ENCODE assay signal across 8 cellular contexts in the genomic region with DNA sequence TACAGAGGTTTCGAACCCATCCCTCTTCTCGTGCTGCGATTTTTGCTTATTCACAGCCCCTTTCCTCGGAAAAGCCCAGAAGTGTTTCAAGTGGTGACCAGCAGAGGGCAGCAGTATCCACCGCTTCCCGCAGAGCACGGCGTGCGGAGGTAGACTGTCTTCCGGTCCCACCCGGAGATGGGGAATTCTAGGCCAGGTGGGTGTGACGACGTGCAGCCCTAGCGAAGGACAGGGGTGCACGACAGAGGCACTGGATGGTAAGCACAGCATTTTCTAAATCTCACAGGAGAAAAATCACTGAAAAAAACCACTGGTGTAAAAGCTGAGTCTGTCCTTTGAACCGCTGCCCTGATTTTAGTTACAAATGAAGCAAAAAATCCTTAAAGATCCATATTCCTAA. TPM values are rescaled to one million over a fixed set of nuclear protein-coding genes. Genes with fewer than 3 reads are reported as not detected.
DNase-seq lines count a peak whose midpoint lies in the region; ATAC-seq and TF ChIP-seq lines count a peak whose summit lies in the region.

No MANE protein-coding gene starts in this region.

- H3K36me3 ChIP-seq in endodermal cell (ENCODE audit: control insufficient read depth, insufficient read depth, low read length) (no peaks in the 10 kb centered on the region), mucosa of descending colon (ENCODE audit: low read depth) (no peaks in the 10 kb centered on the region)

- 8 to 9% methylated on average over 13 to 16 of the region's 16 CpGs for WGBS in endodermal cell (ENCODE audit: insufficient coverage in 1 of 2, insufficient read length in 1 of 2), 2 experiments

- peaks cover 18% of the 10 kb centered on the region for H3K4me1 Mint-ChIP-seq in endodermal cell

- H3K27ac Mint-ChIP-seq in endodermal cell: peak overlapping the region; percentile 59

- TF ChIP-seq CTCF in endodermal cell (conservative IDR thresholded peaks at IDR 0.05) (peak; percentile 94), mucosa of descending colon (IDR thresholded peaks at IDR 0.05) (peak; percentile 77)

- intact Hi-C loops in mucosa of descending colon (cut with DNase I, micrococcal nuclease): loop anchor here (2.0 to 10.0 kb wide), 4 partner anchors 234 to 454 kb away; no protein-coding TSS in a partner anchor

- H3K27ac ChIP-seq in endodermal cell (ENCODE audit: low read depth, low read length): no peak overlapping the region

- H3K4me3 Mint-ChIP-seq in endodermal cell: no peak overlapping the region

- peak in 11 of 14 donors; percentile 12 to 70 (median 29) for DNase-seq in C1 segment of cervical spinal cord (lab: John Stamatoyannopoulos, UW)
- peak; percentile 86 for DNase-seq in NCI-H69 (lab: John Stamatoyannopoulos, UW)
- peak; percentile 62 to 66 for DNase-seq in activated CD8-positive, alpha-beta memory T cell treated with anti-CD3 and anti-CD28 coated beads for 4 hours (ENCODE audit: low read depth in 2 of 2)
- peak; percentile 94 for DNase-seq in endodermal cell
- peak; percentile 72 to 76 (median 74) for DNase-seq in mucosa of descending colon
- DNase-seq in stimulated activated CD8-positive, alpha-beta memory T cell treated with anti-CD3 and anti-CD28 coated beads, Interleukin-4, amount 100 ng/mL, for 1 hour (ENCODE audit: low read depth in 2 of 2, low spot score in 1 of 2): peak; percentile 54 to 62

- H3K9ac ChIP-seq in endodermal cell (ENCODE audit: extremely low read depth, low read length, poor library complexity, severe bottlenecking): no peak overlapping the region

- no peaks in the 10 kb centered on the region for H3K27me3 ChIP-seq in endodermal cell (ENCODE audit: control insufficient read depth, insufficient read depth, low read length, poor library complexity, severe bottlenecking)

- H3K9me3 ChIP-seq in endodermal cell (ENCODE audit: control insufficient read depth, low read length) (peaks cover 25% of the 10 kb centered on the region), mucosa of descending colon (no peaks in the 10 kb centered on the region)

- ATAC-seq in GM19395 (IDR thresholded peaks at IDR 0.05; ENCODE audit: unreplicated experiment) (peak; percentile 97), HG03520 (IDR thresholded peaks at IDR 0.05; ENCODE audit: unreplicated experiment) (peak; percentile 94), mucosa of descending colon (peak; percentile 98)

- peaks cover 12% of the 10 kb centered on the region for H3K9me3 Mint-ChIP-seq in endodermal cell

- H3K4me3 ChIP-seq in endodermal cell (ENCODE audit: low read length) (no peak overlapping the region), mucosa of descending colon (no peak overlapping the region)

- no peaks in the 10 kb centered on the region for H3K27me3 Mint-ChIP-seq in endodermal cell (ENCODE audit: insufficient read depth)

- H3K4me1 ChIP-seq in endodermal cell (ENCODE audit: control insufficient read depth, insufficient read depth, low read length) (no peaks in the 10 kb centered on the region), mucosa of descending colon (ENCODE audit: low read depth) (no peaks in the 10 kb centered on the region)

- no peaks in the 10 kb centered on the region for H3K36me3 Mint-ChIP-seq in endodermal cell (ENCODE audit: low read depth)

RNA-seq across cellular contexts. Expression of a gene that starts 7.4 kb away (rescaled TPM):
- total RNA-seq in endodermal cell (100 to 1,000 TPM in 1 of 2 donors, 10 to 100 TPM in 1; 99.7 to 109 TPM), mucosa of descending colon (10 to 100 TPM; 39.1 to 61.8 (median 57.5) TPM)
- 115 TPM for polyA plus RNA-seq in endodermal cell (2013, experiment 1 of 2)
- 104 TPM for polyA plus RNA-seq in endodermal cell (2013, experiment 2 of 2)

Comparison
In these comparisons a context has a peak if more than half of its experiments do, and no peak if none do; other contexts are left out.
1. DNase-seq: peak in every context shown above with its lines; median percentile 94 in endodermal cell; 86 in NCI-H69; 74 in mucosa of descending colon; 64 in activated CD8-positive, alpha-beta memory T cell treated with anti-CD3 and anti-CD28 coated beads for 4 hours; 58 in stimulated activated CD8-positive, alpha-beta memory T cell treated with anti-CD3 and anti-CD28 coated beads, Interleukin-4, amount 100 ng/mL, for 1 hour; 29 in C1 segment of cervical spinal cord.